In the genomic region with DNA sequence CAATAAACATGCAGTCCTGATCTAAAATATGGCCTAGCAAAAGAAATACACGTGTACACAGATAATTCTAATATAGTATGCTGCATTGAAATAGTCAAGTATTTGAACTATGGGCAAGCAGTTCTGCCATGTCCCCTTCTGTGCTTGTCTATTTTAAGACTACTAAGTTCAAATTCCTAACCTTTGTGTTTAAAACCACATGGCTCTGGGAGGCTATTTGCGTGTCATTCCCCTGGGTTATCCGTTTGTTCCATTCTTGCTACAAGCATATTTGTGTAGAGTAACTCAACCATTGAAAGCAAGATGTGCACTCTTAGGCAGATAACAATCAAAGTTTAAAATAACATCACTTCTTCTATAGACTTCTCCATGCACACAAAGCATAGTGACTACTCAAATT, we compare ENCODE assay signal across 19 cellular contexts. TPM values are rescaled to one million over a fixed set of nuclear protein-coding genes. Genes with fewer than 3 reads are reported as not detected.
DNase-seq lines count a peak whose midpoint lies in the region; ATAC-seq and TF ChIP-seq lines count a peak whose summit lies in the region.
"Had no signal": no experiment of that assay in that cellular context is flagged by ENCODE, and none has a peak within 500 bp of the region (broad histone marks: within the 10 kb centered on the region; RNA-seq: fewer than 3 reads in every experiment).

No MANE protein-coding gene starts in this region.

- H2AK5ac ChIP-seq in mesenchymal stem cell (ENCODE audit: low read length, severe bottlenecking) = no peak overlapping the region

- H3K9me3 ChIP-seq in BLaER1 (peaks cover 10% of the 10 kb centered on the region; the same call in 1 of the 2 replicates), mesenchymal stem cell (ENCODE audit: control insufficient read depth, low read length) (no peaks in the 10 kb centered on the region), adrenal gland (replicated peaks in 1 of 3) (no peaks in the 10 kb centered on the region)
- H3K9me3 ChIP-seq: psoas muscle, suprapubic skin, vagina had no signal

- no peak overlapping the region for H3K4ac ChIP-seq in mesenchymal stem cell (ENCODE audit: low read depth in 1 of 2, low read length in 2 of 2)

- intact Hi-C loops in adrenal gland (cut with DNase I) = no loop called here

- H3K36me3 ChIP-seq in BLaER1 (peaks cover 54% of the 10 kb centered on the region), mesenchymal stem cell (ENCODE audit: control insufficient read depth in 1 of 2, insufficient read depth in 2 of 2, low read depth in 1 of 2, low read length in 2 of 2) (peaks cover 5 to 12% of the 10 kb centered on the region in 2 experiments), adrenal gland (replicated peaks in 1 of 2) (peaks cover 0 to 3% of the 10 kb centered on the region in 2 donors)
- H3K36me3 ChIP-seq: vagina had no signal

- TF ChIP-seq CTCF in fibroblast of pulmonary artery (IDR thresholded peaks at IDR 0.05; ENCODE audit: low read length, missing control alignments) (no peak), adrenal gland (IDR thresholded peaks at IDR 0.05) (no peak)

- TF ChIP-seq POLR2A in adrenal gland (IDR thresholded peaks at IDR 0.05) = no peak

- no peak overlapping the region for H2BK12ac ChIP-seq in mesenchymal stem cell (ENCODE audit: low read length in 2 of 2)

- H2BK5ac ChIP-seq in mesenchymal stem cell (ENCODE audit: low read depth, low read length, poor library complexity, severe bottlenecking) = no peak overlapping the region

- H3K4me1 ChIP-seq in BLaER1 = peaks cover 35% of the 10 kb centered on the region
- no peaks in the 10 kb centered on the region for H3K4me1 ChIP-seq in mesenchymal stem cell (ENCODE audit: control insufficient read depth, insufficient read depth, low read depth, low read length)
- peaks cover 0 to 8% of the 10 kb centered on the region in 2 donors for H3K4me1 ChIP-seq in adrenal gland (replicated peaks in 1 of 2)
- H3K4me1 ChIP-seq: psoas muscle, suprapubic skin, vagina had no signal

- H4K91ac ChIP-seq in mesenchymal stem cell (ENCODE audit: low read length) = no peak overlapping the region

- H4K20me1 ChIP-seq in BLaER1 = no peaks in the 10 kb centered on the region

- H3K4me3 ChIP-seq in BLaER1 (peak overlapping the region; percentile 18; the same call in 1 of the 2 replicates), fibroblast of pulmonary artery (replicated peaks; ENCODE audit: low read depth, low read length) (no peak overlapping the region), mesenchymal stem cell (ENCODE audit: insufficient read depth in 1 of 2, low read depth in 1 of 2, low read length in 2 of 2) (no peak overlapping the region), adrenal gland (no peak overlapping the region)
- H3K4me3 ChIP-seq: psoas muscle, suprapubic skin, vagina had no signal

- no peak overlapping the region for H2BK120ac ChIP-seq in mesenchymal stem cell (ENCODE audit: low read depth, low read length)

- no peak overlapping the region for H3K23ac ChIP-seq in mesenchymal stem cell (ENCODE audit: low read length in 2 of 2)

- DNase-seq in RPMI7951 (ENCODE audit: low read depth) (peak; percentile 11), fibroblast of pulmonary artery (ENCODE audit: low read depth) (peak; percentile 31), mesenchymal stem cell (peak; percentile 51), adrenal gland (no peak), NCI-H2081 (lab: John Stamatoyannopoulos, UW) (no peak), NCI-H1417 treated with DMSO at 0.1 percent for 48 hours (lab: John Stamatoyannopoulos, UW) (no peak)
- DNase-seq: activated CD4-positive, alpha-beta T cell treated with anti-CD3 and anti-CD28 coated beads, Interleukin-2, amount 50 U/mL, for 1 hour; activated CD8-positive, alpha-beta memory T cell treated with anti-CD3 and anti-CD28 coated beads, Interleukin-2, amount 50 U/mL, for 48 hours; activated effector memory CD4-positive, alpha-beta T cell treated with anti-CD3 and anti-CD28 coated beads, Interleukin-2, amount 50 U/mL, for 16 hours; endodermal cell; kidney; NCI-H187; NCI-H446; psoas muscle had no signal

- no peak for ATAC-seq in GM18861 (IDR thresholded peaks at IDR 0.05; ENCODE audit: unreplicated experiment)
- ATAC-seq: psoas muscle had no signal

- no peak overlapping the region for H3K18ac ChIP-seq in mesenchymal stem cell (ENCODE audit: low read depth in 1 of 2, low read length in 2 of 2)

- WGBS in mesenchymal stem cell = 75% methylated on average over 2 of the region's 3 CpGs
- 73 to 79% (median 77%) methylated on average over 3 of the region's 3 CpGs for WGBS in adrenal gland, 4 donors

- H2BK15ac ChIP-seq in mesenchymal stem cell (ENCODE audit: low read depth, poor library complexity, severe bottlenecking) = no peak overlapping the region

- H4K8ac ChIP-seq in mesenchymal stem cell (ENCODE audit: low read length) = no peak overlapping the region

- no peaks in the 10 kb centered on the region for H3K79me1 ChIP-seq in mesenchymal stem cell (replicated peaks; ENCODE audit: low read length, poor library complexity, severe bottlenecking)

- no peak overlapping the region for H2AFZ ChIP-seq in mesenchymal stem cell (ENCODE audit: low read depth, low read length)

- no peak overlapping the region for H3K14ac ChIP-seq in mesenchymal stem cell (ENCODE audit: low read length in 2 of 2)

- H3K4me2 ChIP-seq in BLaER1 = peak overlapping the region; percentile 79
- no peak overlapping the region for H3K4me2 ChIP-seq in mesenchymal stem cell (ENCODE audit: low read length, poor library complexity, severe bottlenecking)

- no peaks in the 10 kb centered on the region for H3K27me3 ChIP-seq in BLaER1
- no peaks in the 10 kb centered on the region for H3K27me3 ChIP-seq in mesenchymal stem cell (ENCODE audit: control insufficient read depth in 1 of 2, insufficient read depth in 1 of 2, low read length in 2 of 2)
- H3K27me3 ChIP-seq in adrenal gland = no peaks in the 10 kb centered on the region
- H3K27me3 ChIP-seq: suprapubic skin, vagina had no signal

- H3K27ac ChIP-seq in BLaER1 (peak overlapping the region; percentile 76), mesenchymal stem cell (ENCODE audit: low read length, poor library complexity, severe bottlenecking) (no peak overlapping the region), adrenal gland (peak overlapping the region in 1 of 5 donors; percentile 41)
- H3K27ac ChIP-seq: psoas muscle, RWPE1, suprapubic skin, vagina had no signal

- H3K9ac ChIP-seq in BLaER1 = no peak overlapping the region
- H3K9ac ChIP-seq in mesenchymal stem cell (ENCODE audit: low read length) = no peak overlapping the region

RNA-seq across cellular contexts. Expression of a gene that starts 25.4 kb away (rescaled TPM):
- total RNA-seq in RPMI7951 (2014; rRNA removed; shearing (Covaris generic)) = 66.0 and 68.2 TPM in 2 replicates
- polyA plus RNA-seq in mesenchymal stem cell (2013, experiment 1 of 2) = 48.0 TPM
- 48.1 TPM for polyA plus RNA-seq in mesenchymal stem cell (2013, experiment 2 of 2)
- total RNA-seq in adrenal gland = 10 to 100 TPM; 16.3 to 77.3 (median 27.7) TPM
- 10 to 100 TPM; 17.8 to 25.8 (median 23.1) TPM for polyA plus RNA-seq in adrenal gland

RNA-seq across cellular contexts. Expression of a gene that starts 39.0 kb away (rescaled TPM):
- total RNA-seq in RPMI7951 (2014; rRNA removed; shearing (Covaris generic)) = 39.8 and 46.6 TPM in 2 replicates
- polyA plus RNA-seq in mesenchymal stem cell (2013, experiment 1 of 2) = 7.1 TPM
- 6.9 TPM for polyA plus RNA-seq in mesenchymal stem cell (2013, experiment 2 of 2)
- 10 to 100 TPM; 13.3 to 59.2 (median 36.7) TPM for total RNA-seq in adrenal gland
- polyA plus RNA-seq in adrenal gland = 10 to 100 TPM in 1 of 3 donors, 1 to 10 TPM in 2; 6.8 to 26.5 (median 7.4) TPM

Comparison
In these comparisons a context has a peak if more than half of its experiments do, and no peak if none do; other contexts are left out.
1. DNase-seq: peak in RPMI7951 (single experiment), fibroblast of pulmonary artery (single experiment) and mesenchymal stem cell (single experiment); none in adrenal gland (0 of 7), NCI-H2081 (0 of 2) and NCI-H1417 treated with DMSO at 0.1 percent for 48 hours (single experiment).